In genomic region chr11:44443836-44444769, GRCh38 we compare ENCODE assay signal across 19 cellular contexts.
"Had no signal": no experiment of that assay in that cellular context is flagged by ENCODE, and none has a peak within 500 bp of the region (broad histone marks: within the 10 kb centered on the region; RNA-seq: fewer than 3 reads in every experiment).

No MANE protein-coding gene starts in this region.

- H2AFZ ChIP-seq: hepatocyte had no signal

- H3K4me2 ChIP-seq: hepatocyte had no signal

- H3K27ac ChIP-seq: esophagus muscularis mucosa, hepatocyte, left ventricle myocardium inferior, tibial nerve had no signal

- H3K4me1 ChIP-seq: esophagus muscularis mucosa, left ventricle myocardium inferior, tibial nerve had no signal

- H3K27me3 ChIP-seq: hepatocyte, tibial nerve had no signal

- H3K79me2 ChIP-seq: hepatocyte had no signal

- H3K36me3 ChIP-seq: esophagus muscularis mucosa, left ventricle myocardium inferior, tibial nerve had no signal

- H3K4me3 ChIP-seq: esophagus muscularis mucosa, hepatocyte, left ventricle myocardium inferior, tibial nerve had no signal

- DNase-seq: activated B cell treated with CpG ODN at 0.5 μM for 24 hours; activated CD4-positive, alpha-beta T cell treated with anti-CD3 and anti-CD28 coated beads for 48 hours; activated CD8-positive, alpha-beta T cell treated with anti-CD3 and anti-CD28 coated beads, Interleukin-2, amount 10 ng/mL, durations not matched to agents 7 days and 5 days; activated naive CD4-positive, alpha-beta T cell treated with Interleukin-2 at 50 U/mL for 16 hours; activated naive CD8-positive, alpha-beta T cell treated with anti-CD3 and anti-CD28 coated beads, Interleukin-2, amount 50 U/mL, for 24 hours; aorta; cerebellar nuclear complex; kidney; left ventricle myocardium inferior; natural killer cell; nucleus accumbens; posterior cingulate gyrus; stimulated activated CD4-positive, alpha-beta T cell treated with anti-CD3 and anti-CD28 coated beads, Interleukin-2, amount 100 ng/mL, for 48 hours; stimulated activated naive B cell treated with anti-CD40 and anti-IgM and Interleukin-4, amounts not matched to agents 10 μg/mL and 1 μg/mL and 100 μg/mL, for 72 hours; substantia nigra; SW 1271 had no signal
